Comparison of ENCODE assay signal across 8 cellular contexts in genomic region chr3:195209836-195210551, GRCh38.
DNase-seq lines count a peak whose midpoint lies in the region; ATAC-seq, FAIRE-seq and TF ChIP-seq lines count a peak whose summit lies in the region.

No MANE protein-coding gene starts in this region.

- peaks cover 13% of the 10 kb centered on the region for H3K79me1 ChIP-seq in H1 (ENCODE audit: low read depth, low read length)

- no peak for FAIRE-seq in H1 (lab: Jason Lieb, UNC)

- H3K79me2 ChIP-seq in H1 (ENCODE audit: control insufficient read depth in 1 of 2, insufficient read depth in 2 of 2, low read length in 2 of 2): peaks cover 0 to 74% of the 10 kb centered on the region in 2 experiments; a peak in 3 of 4 replicates

- no peaks in the 10 kb centered on the region for H3K23me2 ChIP-seq in H1 (ENCODE audit: low read depth, low read length)

- no peak overlapping the region for H3K4ac ChIP-seq in H1 (replicated peaks; ENCODE audit: insufficient read length, low read depth, low read length)

- TF ChIP-seq CTCF in H1 (IDR thresholded peaks at IDR 0.05; ENCODE audit: control extremely low read depth in 1 of 3, insufficient read depth in 1 of 3, low read depth in 1 of 3, low read length in 3 of 3) (no peak), mucosa of descending colon (IDR thresholded peaks at IDR 0.05) (no peak), transverse colon (IDR thresholded peaks at IDR 0.05) (no peak)

- H3K9me3 ChIP-seq in H1 (ENCODE audit: insufficient read depth in 2 of 2, low read depth in 1 of 2, low read length in 1 of 2) (no peaks in the 10 kb centered on the region), mucosa of descending colon (no peaks in the 10 kb centered on the region), transverse colon (no peaks in the 10 kb centered on the region)

- TF ChIP-seq POLR2A in H1 (IDR thresholded peaks at IDR 0.05; ENCODE audit: control extremely low read depth in 1 of 2, low read depth in 2 of 2, low read length in 2 of 2) (no peak), transverse colon (IDR thresholded peaks at IDR 0.05) (no peak)

- no peak overlapping the region for H3K4me2 ChIP-seq in H1 (ENCODE audit: insufficient read depth in 1 of 2, low read depth in 2 of 2, low read length in 2 of 2)

- POLR2A ChIA-PET in H1 (lab: Charles Lee; ENCODE audit: partially characterized antibody): interaction anchor here (1.1 to 2.5 kb wide), 3 partner anchors 10 to 14 kb away, joined by 3 to 9 read pairs (median 3); no protein-coding TSS in a partner anchor

- no peak overlapping the region for H2BK120ac ChIP-seq in H1 (replicated peaks; ENCODE audit: low read depth, low read length)

- H3K14ac ChIP-seq in H1 (ENCODE audit: insufficient read length): no peak overlapping the region

- H3K18ac ChIP-seq in H1 (ENCODE audit: extremely low read depth, low read length): 0 out of 2 replicates have a peak overlapping the region, but pooled peaks have one; percentile 21

- 83% methylated on average over 20 of the region's 20 CpGs; no CpG with 5 or more reads in 1 of the 2 experiments for WGBS in H1 (ENCODE audit: extremely low coverage in 1 of 2, insufficient coverage in 1 of 2, insufficient read length in 1 of 2, insufficient replicate concordance in 2 of 2, low coverage in 1 of 2, low lambda C conversion rate in 2 of 2, missing lambda C conversion rate in 1 of 2), 2 experiments
- 55 to 62% methylated on average over 2 to 20 of the region's 20 CpGs for WGBS in transverse colon (ENCODE audit: low coverage in 1 of 2), 2 donors

- H2BK5ac ChIP-seq in H1 (ENCODE audit: low read depth, low read length): no peak overlapping the region; the same call in 1 of the 2 replicates

- H4K5ac ChIP-seq in H1 (ENCODE audit: insufficient read length, low read depth, low read length): no peak overlapping the region

- no peak overlapping the region for H3K27ac ChIP-seq in H1 (ENCODE audit: low read depth, low read length)
- H3K27ac ChIP-seq in transverse colon: peak overlapping the region; percentile 79 to 88 (median 84)

- peak overlapping the region; percentile 72 for H4K91ac ChIP-seq in H1 (replicated peaks; ENCODE audit: insufficient read length, low read length)

- peak; percentile 32 for DNase-seq in NCI-H524 treated with DMSO at 0.1 percent for 48 hours (lab: John Stamatoyannopoulos, UW)
- peak in 1 of 2 experiments; percentile 45 for DNase-seq in H1 (ENCODE audit: low read depth in 1 of 2, low spot score in 2 of 2)
- peak in 1 of 3 donors; percentile 21 for DNase-seq in mucosa of descending colon
- no peak for DNase-seq in transverse colon
- DNase-seq in posterior vena cava (ENCODE audit: low spot score): no peak
- no peak for DNase-seq in SW480 (ENCODE audit: low spot score)
- DNase-seq in T-helper 9 cell: no peak
- DNase-seq in T-helper 1 cell: no peak

- H2AK5ac ChIP-seq in H1 (ENCODE audit: low read depth, low read length): peak overlapping the region; percentile 75; the same call in 1 of the 2 replicates

- no peak overlapping the region for H3K56ac ChIP-seq in H1 (replicated peaks; ENCODE audit: insufficient read length, low read depth, low read length)

- H4K20me1 ChIP-seq in H1 (replicated peaks in 1 of 2; ENCODE audit: control insufficient read depth in 1 of 2, insufficient read depth in 2 of 2, low read length in 2 of 2): peaks cover 0 to 7% of the 10 kb centered on the region in 2 experiments

- H2AFZ ChIP-seq in H1 (ENCODE audit: low read length): no peak overlapping the region

- H4K8ac ChIP-seq in H1 (ENCODE audit: extremely low read depth, insufficient read depth, low read length): no peak overlapping the region; the same call in none of the 2 replicates

- TF ChIP-seq RAD21 in H1 (IDR thresholded peaks at IDR 0.05 in 1 of 2, conservative IDR thresholded peaks at IDR 0.05 in 1 of 2; ENCODE audit: low read depth in 2 of 2, low read length in 2 of 2): no peak

- peaks cover 0 to 24% (median 13%) of the 10 kb centered on the region in 4 experiments; a peak in 6 of 7 replicates for H3K4me1 ChIP-seq in H1 (replicated peaks in 1 of 4; ENCODE audit: control insufficient read depth in 3 of 4, insufficient read depth in 4 of 4, low read length in 3 of 4)
- H3K4me1 ChIP-seq in mucosa of descending colon (ENCODE audit: low read depth): peaks cover 7% of the 10 kb centered on the region
- H3K4me1 ChIP-seq in transverse colon: peaks cover 14 to 37% (median 23%) of the 10 kb centered on the region in 4 donors

- H3K4me3 ChIP-seq in H1 (ENCODE audit: extremely low read depth in 1 of 4, insufficient read depth in 2 of 4, low read depth in 3 of 4, low read length in 4 of 4): no peak overlapping the region
- H3K4me3 ChIP-seq in mucosa of descending colon: no peak overlapping the region
- no peak overlapping the region for H3K4me3 ChIP-seq in transverse colon

- no peaks in the 10 kb centered on the region for H3K36me3 ChIP-seq in H1 (ENCODE audit: control insufficient read depth in 2 of 4, insufficient read depth in 4 of 4, low read length in 3 of 4)
- H3K36me3 ChIP-seq in mucosa of descending colon (ENCODE audit: low read depth): no peaks in the 10 kb centered on the region
- no peaks in the 10 kb centered on the region for H3K36me3 ChIP-seq in transverse colon

- H3K27me3 ChIP-seq in H1 (replicated peaks in 1 of 4; ENCODE audit: control insufficient read depth in 3 of 4, extremely low read depth in 1 of 4, insufficient read depth in 3 of 4, low read length in 3 of 4) (no peaks in the 10 kb centered on the region), transverse colon (no peaks in the 10 kb centered on the region)

- no peak overlapping the region; a peak in 1 of 7 replicates for H3K9ac ChIP-seq in H1 (replicated peaks in 1 of 4; ENCODE audit: extremely low read depth in 1 of 4, low read depth in 3 of 4, low read length in 3 of 4)

- peak; percentile 43 for ATAC-seq in mucosa of descending colon

- no peak overlapping the region for H3K23ac ChIP-seq in H1 (ENCODE audit: insufficient read length)

- intact Hi-C loops in mucosa of descending colon (cut with DNase I, micrococcal nuclease) (loop anchor here in 1 of 2 donors (10.0 kb wide), 1 partner anchor 65 kb away; no protein-coding TSS in a partner anchor), transverse colon (cut with DNase I; ENCODE audit: low total_unique reads) (no loop called here), posterior vena cava (cut with DNase I) (loop anchor here in 1 of 2 donors (5.0 kb wide), 2 partner anchors 32 to 38 kb away; no protein-coding TSS in a partner anchor)

- H2BK15ac ChIP-seq in H1 (ENCODE audit: low read length): 0 out of 2 replicates have a peak overlapping the region, but pooled peaks have one; percentile 46

- CTCF ChIA-PET in H1 (lab: Charles Lee; ENCODE audit: partially characterized antibody): interaction anchor here (0.8 to 1.8 kb wide), 13 partner anchors 10 to 205 kb away, joined by 3 to 6 read pairs (median 3); no protein-coding TSS in a partner anchor

- no peak overlapping the region for H2BK20ac ChIP-seq in H1 (ENCODE audit: low read length)

- TF ChIP-seq EP300 in H1 (IDR thresholded peaks at IDR 0.05; ENCODE audit: borderline replicate concordance in 1 of 2, low read depth in 2 of 2, low read length in 2 of 2): no peak
- no peak for TF ChIP-seq EP300 in transverse colon (IDR thresholded peaks at IDR 0.05; ENCODE audit: low read depth)

- H2BK12ac ChIP-seq in H1 (ENCODE audit: low read depth, low read length): 0 out of 2 replicates have a peak overlapping the region, but pooled peaks have one; percentile 10

- in situ Hi-C loops in transverse colon (cut with MboI; ENCODE audit: low pct_ligation_motif_present in 1 of 4, low pct_unique_long_range_greater_than_20kb in 1 of 4, low sequenced_read_pairs in 3 of 4): no loop called here

TF ChIP-seq in H1, 55 proteins besides CTCF, POLR2A, EP300 and RAD21:
- no peak for TF ChIP-seq FOSL1 (IDR thresholded peaks at IDR 0.05; ENCODE audit: insufficient read depth, low read depth, low read length)
- no peak for TF ChIP-seq PHF8 (conservative IDR thresholded peaks at IDR 0.05; ENCODE audit: low read depth, low read length)
- no peak for TF ChIP-seq SUZ12 (IDR thresholded peaks at IDR 0.05; ENCODE audit: low read length)
- TF ChIP-seq SIN3A (conservative IDR thresholded peaks at IDR 0.05 in 1 of 2, IDR thresholded peaks at IDR 0.05 in 1 of 2; ENCODE audit: low read depth in 1 of 2, low read length in 2 of 2): no peak
- TF ChIP-seq CREB1 (IDR thresholded peaks at IDR 0.05): no peak
- no peak for TF ChIP-seq ATF2 (IDR thresholded peaks at IDR 0.05; ENCODE audit: low read length)
- no peak for TF ChIP-seq RXRA (IDR thresholded peaks at IDR 0.05; ENCODE audit: insufficient read depth, low read depth, low read length)
